15 cellular contexts compared by ENCODE assay signal in the genomic region with DNA sequence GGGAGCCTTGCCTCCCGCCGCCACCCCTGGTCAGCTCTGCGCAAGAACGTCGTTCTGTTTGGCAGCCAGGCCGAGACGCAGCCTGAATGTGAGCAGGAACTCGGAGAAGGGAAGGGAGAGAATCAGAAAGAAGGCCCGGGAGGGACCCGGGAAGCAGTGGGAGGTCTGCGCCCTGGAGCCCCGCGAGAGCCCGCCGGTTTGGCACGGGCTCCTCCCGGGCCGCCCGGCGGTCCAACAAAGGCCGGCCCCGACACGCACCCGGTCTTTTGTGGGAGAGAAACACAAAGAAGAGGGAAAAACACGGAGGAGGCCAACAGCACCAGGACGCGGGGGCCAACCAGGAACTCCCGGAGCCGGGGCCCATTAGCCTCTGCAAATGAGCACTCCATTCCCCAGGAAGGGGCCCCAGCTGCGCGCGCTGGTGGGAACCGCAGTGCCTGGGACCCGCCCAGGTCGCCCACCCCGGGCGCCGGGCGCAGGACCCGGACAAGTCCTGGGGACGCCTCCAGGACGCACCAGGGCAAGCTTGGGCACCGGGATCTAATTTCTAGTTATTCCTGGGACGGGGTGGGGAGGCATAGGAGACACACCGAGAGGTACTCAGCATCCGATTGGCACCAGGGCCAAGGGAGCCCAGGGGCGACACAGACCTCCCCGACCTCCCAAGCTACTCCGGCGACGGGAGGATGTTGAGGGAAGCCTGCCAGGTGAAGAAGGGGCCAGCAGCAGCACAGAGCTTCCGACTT. TPM values are rescaled to one million over a fixed set of nuclear protein-coding genes. Genes with fewer than 3 reads are reported as not detected.
A peak's percentile ranks its signal among the peaks of the same experiment; 100 is the strongest.
DNase-seq lines count a peak whose midpoint lies in the region; ATAC-seq, FAIRE-seq and TF ChIP-seq lines count a peak whose summit lies in the region.
"Had no signal": no experiment of that assay in that cellular context is flagged by ENCODE, and none has a peak within 500 bp of the region (broad histone marks: within the 10 kb centered on the region; RNA-seq: fewer than 3 reads in every experiment).

No MANE protein-coding gene starts in this region.

- no peak for ATAC-seq in psoas muscle

- H3K36me3 ChIP-seq in HUES64 (ENCODE audit: insufficient read depth, low read length) (no peaks in the 10 kb centered on the region), endothelial cell of umbilical vein (ENCODE audit: control insufficient read depth in 2 of 2, extremely low read depth in 1 of 2, insufficient read depth in 2 of 2, low read length in 2 of 2) (no peaks in the 10 kb centered on the region), psoas muscle (ENCODE audit: insufficient read depth in 1 of 2, low read depth in 1 of 2) (no peaks in the 10 kb centered on the region)
- H3K36me3 ChIP-seq: adrenal gland, right atrium auricular region, upper lobe of left lung had no signal

- POLR2A ChIA-PET in activated CD4-positive, alpha-beta T cell treated with anti-CD3 and anti-CD28 coated beads, Interleukin-2, amount 10 ng/mL, durations not matched to agents 7 days and 5 days (lab: Charles Lee) = no interaction called here
- POLR2A ChIA-PET in endothelial cell of umbilical vein (lab: Charles Lee) = no interaction called here

- H3K27ac ChIP-seq in HUES64 (ENCODE audit: low read depth, low read length) (no peak overlapping the region), endothelial cell of umbilical vein (ENCODE audit: insufficient read depth, low read depth, low read length) (no peak overlapping the region), psoas muscle (no peak overlapping the region)
- H3K27ac ChIP-seq: adrenal gland, right atrium auricular region, upper lobe of left lung had no signal

- peaks cover 34% of the 10 kb centered on the region for H3K4me1 Mint-ChIP-seq in activated CD4-positive, alpha-beta T cell treated with anti-CD3 and anti-CD28 coated beads, Interleukin-2, amount 10 ng/mL, durations not matched to agents 7 days and 5 days

- no peak for DNase-seq in activated CD4-positive, alpha-beta T cell treated with anti-CD3 and anti-CD28 coated beads, Interleukin-2, amount 10 ng/mL, durations not matched to agents 7 days and 5 days
- no peak for DNase-seq in activated CD4-positive, alpha-beta T cell treated with anti-CD3 and anti-CD28 coated beads for 48 hours
- DNase-seq in endothelial cell of umbilical vein (ENCODE audit: low read depth, low spot score) (no peak), psoas muscle (no peak), T-helper 9 cell (no peak), NCI-H2227 (lab: John Stamatoyannopoulos, UW; ENCODE audit: unreplicated experiment) (no peak), SHP77 treated with DMSO at 0.1 percent for 48 hours (lab: John Stamatoyannopoulos, UW) (no peak)
- DNase-seq: effector CD8-positive, alpha-beta T cell; Karpas-422 had no signal

- no peak overlapping the region for H3K4me2 ChIP-seq in endothelial cell of umbilical vein (ENCODE audit: insufficient read depth, low read length)

- intact Hi-C loops in endothelial cell of umbilical vein (cut with micrococcal nuclease) (loop anchor here (10.0 kb wide), 1 partner anchor 52 kb away; a partner anchor contains a TSS), psoas muscle (cut with DNase I) (no loop called here)

- peaks cover 17% of the 10 kb centered on the region for H3K36me3 Mint-ChIP-seq in activated CD4-positive, alpha-beta T cell treated with anti-CD3 and anti-CD28 coated beads, Interleukin-2, amount 10 ng/mL, durations not matched to agents 7 days and 5 days (ENCODE audit: low read depth)
- H3K36me3 Mint-ChIP-seq: memory B cell had no signal

- no TSS peak for BruUV-seq in endothelial cell of umbilical vein (replicated peaks; lab: Mats Ljungman, UMichigan)

- CTCF ChIA-PET in activated CD4-positive, alpha-beta T cell treated with anti-CD3 and anti-CD28 coated beads, Interleukin-2, amount 10 ng/mL, durations not matched to agents 7 days and 5 days (lab: Charles Lee) = interaction anchor here (1.3 to 1.5 kb wide), 2 partner anchors 53 to 104 kb away, joined by 3 to 4 read pairs; no protein-coding TSS in a partner anchor
- CTCF ChIA-PET in endothelial cell of umbilical vein (lab: Charles Lee) = interaction anchor here (2.4 kb wide), 1 partner anchor 29 kb away, joined by 8 read pairs; no protein-coding TSS in a partner anchor

- H3K4me3 Mint-ChIP-seq in activated CD4-positive, alpha-beta T cell treated with anti-CD3 and anti-CD28 coated beads, Interleukin-2, amount 10 ng/mL, durations not matched to agents 7 days and 5 days = peak overlapping the region; percentile 60
- H3K4me3 Mint-ChIP-seq: memory B cell had no signal

- H3K27ac Mint-ChIP-seq in activated CD4-positive, alpha-beta T cell treated with anti-CD3 and anti-CD28 coated beads, Interleukin-2, amount 10 ng/mL, durations not matched to agents 7 days and 5 days = peak overlapping the region; percentile 81
- H3K27ac Mint-ChIP-seq: memory B cell had no signal

- dilution Hi-C loops in endothelial cell of umbilical vein (cut with MboI; ENCODE audit: extremely low pct_ligation_motif_present, low sequenced_read_pairs) = no loop called here

- H3K9me3 ChIP-seq in HUES64 (ENCODE audit: insufficient read depth, low read depth, low read length) = no peaks in the 10 kb centered on the region
- H3K9me3 ChIP-seq in endothelial cell of umbilical vein (replicated peaks; ENCODE audit: control insufficient read depth, insufficient read depth, low read length) = no peaks in the 10 kb centered on the region
- H3K9me3 ChIP-seq in psoas muscle = no peaks in the 10 kb centered on the region
- H3K9me3 ChIP-seq: adrenal gland, right atrium auricular region, upper lobe of left lung had no signal

- H3K9ac ChIP-seq in HUES64 (ENCODE audit: low read depth, low read length) (no peak overlapping the region), endothelial cell of umbilical vein (replicated peaks; ENCODE audit: extremely low read depth, insufficient read depth, low read length) (no peak overlapping the region)

- 1% methylated on average over 52 of the region's 52 CpGs for WGBS in HUES64
- WGBS in psoas muscle, 3 donors = 2 to 5% (median 3%) methylated on average over 49 to 52 of the region's 52 CpGs

- no peaks in the 10 kb centered on the region for H3K9me1 ChIP-seq in endothelial cell of umbilical vein (replicated peaks; ENCODE audit: control insufficient read depth, extremely low read depth, insufficient read depth, low read length)

- TF ChIP-seq CTCF in endothelial cell of umbilical vein (IDR thresholded peaks at IDR 0.05; ENCODE audit: extremely low read depth in 1 of 2, insufficient read depth in 1 of 2, low read depth in 1 of 2, low read length in 2 of 2) (no peak), psoas muscle (IDR thresholded peaks at IDR 0.05) (no peak)

- H3K4me1 ChIP-seq in HUES64 (ENCODE audit: insufficient read depth, low read length) (peaks cover 17% of the 10 kb centered on the region; the same call in 1 of the 2 replicates), endothelial cell of umbilical vein (ENCODE audit: control insufficient read depth, extremely low read depth, insufficient read depth, low read length) (no peaks in the 10 kb centered on the region), psoas muscle (peaks cover 24% of the 10 kb centered on the region)

- no peak overlapping the region for H2AFZ ChIP-seq in endothelial cell of umbilical vein (ENCODE audit: low read depth, low read length)

- H4K20me1 ChIP-seq in endothelial cell of umbilical vein (replicated peaks; ENCODE audit: control insufficient read depth, extremely low read depth, insufficient read depth, low read length) = no peaks in the 10 kb centered on the region

- peaks cover 100% of the 10 kb centered on the region for H3K27me3 ChIP-seq in HUES64 (ENCODE audit: insufficient read depth, low read length)
- peaks cover 90 to 99% of the 10 kb centered on the region in 2 experiments for H3K27me3 ChIP-seq in endothelial cell of umbilical vein (ENCODE audit: control insufficient read depth in 2 of 2, insufficient read depth in 2 of 2, low read length in 2 of 2)
- peaks cover 0 to 98% (median 66%) of the 10 kb centered on the region in 3 donors for H3K27me3 ChIP-seq in psoas muscle (ENCODE audit: insufficient read depth in 3 of 3, low read length in 2 of 3)

- peaks cover 85% of the 10 kb centered on the region for H3K27me3 Mint-ChIP-seq in activated CD4-positive, alpha-beta T cell treated with anti-CD3 and anti-CD28 coated beads, Interleukin-2, amount 10 ng/mL, durations not matched to agents 7 days and 5 days

- FAIRE-seq in endothelial cell of umbilical vein (lab: Jason Lieb, UNC) = no peak

- no peaks in the 10 kb centered on the region for H3K9me3 Mint-ChIP-seq in activated CD4-positive, alpha-beta T cell treated with anti-CD3 and anti-CD28 coated beads, Interleukin-2, amount 10 ng/mL, durations not matched to agents 7 days and 5 days
- H3K9me3 Mint-ChIP-seq: memory B cell had no signal

- H3K4me3 ChIP-seq in HUES64 (ENCODE audit: low read length) (peak overlapping the region; percentile 27), endothelial cell of umbilical vein (replicated peaks in 1 of 3; ENCODE audit: insufficient read depth in 1 of 3, low read depth in 1 of 3, low read length in 3 of 3) (no peak overlapping the region), psoas muscle (peak overlapping the region; percentile 46)
- H3K4me3 ChIP-seq: right atrium auricular region, upper lobe of left lung had no signal

- H3K79me2 ChIP-seq in endothelial cell of umbilical vein (ENCODE audit: control insufficient read depth, insufficient read depth, low read length) = no peaks in the 10 kb centered on the region

- no peak for TF ChIP-seq POLR2A in endothelial cell of umbilical vein (IDR thresholded peaks at IDR 0.05; ENCODE audit: low read depth, low read length)

RNA-seq across cellular contexts. Expression of a gene that starts 2.7 kb away (rescaled TPM):
- not detected for total RNA-seq in activated CD4-positive, alpha-beta T cell treated with anti-CD3 and anti-CD28 coated beads, Interleukin-2, amount 10 ng/mL, durations not matched to agents 7 days and 5 days
- 0.10 TPM for polyA plus RNA-seq in HUES64 (2013, experiment 1 of 2)
- polyA plus RNA-seq in HUES64 (2013, experiment 2 of 2) = 0.32 TPM
- total RNA-seq in endothelial cell of umbilical vein (not detected in 2 replicates), psoas muscle (under 1 TPM in 3 of 4 donors, not detected in 1; 0.08 to 0.22 (median 0.21) TPM)
- polyA plus RNA-seq in endothelial cell of umbilical vein (not detected in 2 replicates), psoas muscle (under 1 TPM in 1 of 3 donors, not detected in 2; 0.03 TPM)
- not detected in 2 replicates for polyA plus RNA-seq in endothelial cell of umbilical vein (2011; cell fraction: cytosol; rRNA removed)
- not detected in 2 replicates for polyA plus RNA-seq in endothelial cell of umbilical vein (2011; cell fraction: nucleus; rRNA removed)
- polyA plus RNA-seq in endothelial cell of umbilical vein (2012) = not detected in 2 replicates
- not detected in 2 replicates for polyA minus RNA-seq in endothelial cell of umbilical vein
- polyA minus RNA-seq in endothelial cell of umbilical vein (2011; cell fraction: cytosol; rRNA and poly(A)+ RNA removed) = not detected
- polyA minus RNA-seq in endothelial cell of umbilical vein (2011; cell fraction: nucleus; rRNA and poly(A)+ RNA removed) = not detected in 2 replicates
- total RNA-seq: adrenal gland, NCI-H460, right atrium auricular region, upper lobe of left lung had no signal

RNA-seq across cellular contexts. Expression of a gene that starts 46.9 kb away (rescaled TPM):
- not detected for total RNA-seq in activated CD4-positive, alpha-beta T cell treated with anti-CD3 and anti-CD28 coated beads, Interleukin-2, amount 10 ng/mL, durations not matched to agents 7 days and 5 days
- 0.25 TPM for polyA plus RNA-seq in HUES64 (2013, experiment 1 of 2)
- polyA plus RNA-seq in HUES64 (2013, experiment 2 of 2) = 0.57 TPM
- total RNA-seq in endothelial cell of umbilical vein (not detected in 2 replicates), psoas muscle (1 to 10 TPM in 1 of 4 donors, under 1 TPM in 2, not detected in 1; 0.10 to 3.4 (median 0.44) TPM)
- polyA plus RNA-seq in endothelial cell of umbilical vein (not detected in 2 replicates), psoas muscle (under 1 TPM; 0.07 to 0.74 (median 0.23) TPM)
- not detected in 2 replicates for polyA plus RNA-seq in endothelial cell of umbilical vein (2011; cell fraction: cytosol; rRNA removed)
- polyA plus RNA-seq in endothelial cell of umbilical vein (2011; cell fraction: nucleus; rRNA removed) = not detected in 2 replicates
- polyA plus RNA-seq in endothelial cell of umbilical vein (2012) = not detected in 2 replicates
- not detected in 2 replicates for polyA minus RNA-seq in endothelial cell of umbilical vein
- not detected for polyA minus RNA-seq in endothelial cell of umbilical vein (2011; cell fraction: cytosol; rRNA and poly(A)+ RNA removed)
- not detected in 2 replicates for polyA minus RNA-seq in endothelial cell of umbilical vein (2011; cell fraction: nucleus; rRNA and poly(A)+ RNA removed)
- total RNA-seq: NCI-H460, right atrium auricular region had no signal

Comparison
In these comparisons a context has a peak if more than half of its experiments do, and no peak if none do; other contexts are left out.
1. H3K4me3 ChIP-seq: peak in HUES64 (single experiment) and psoas muscle (single experiment); none in endothelial cell of umbilical vein (0 of 3).